Comparison of ENCODE assay signal across 8 cellular contexts in the genomic region with DNA sequence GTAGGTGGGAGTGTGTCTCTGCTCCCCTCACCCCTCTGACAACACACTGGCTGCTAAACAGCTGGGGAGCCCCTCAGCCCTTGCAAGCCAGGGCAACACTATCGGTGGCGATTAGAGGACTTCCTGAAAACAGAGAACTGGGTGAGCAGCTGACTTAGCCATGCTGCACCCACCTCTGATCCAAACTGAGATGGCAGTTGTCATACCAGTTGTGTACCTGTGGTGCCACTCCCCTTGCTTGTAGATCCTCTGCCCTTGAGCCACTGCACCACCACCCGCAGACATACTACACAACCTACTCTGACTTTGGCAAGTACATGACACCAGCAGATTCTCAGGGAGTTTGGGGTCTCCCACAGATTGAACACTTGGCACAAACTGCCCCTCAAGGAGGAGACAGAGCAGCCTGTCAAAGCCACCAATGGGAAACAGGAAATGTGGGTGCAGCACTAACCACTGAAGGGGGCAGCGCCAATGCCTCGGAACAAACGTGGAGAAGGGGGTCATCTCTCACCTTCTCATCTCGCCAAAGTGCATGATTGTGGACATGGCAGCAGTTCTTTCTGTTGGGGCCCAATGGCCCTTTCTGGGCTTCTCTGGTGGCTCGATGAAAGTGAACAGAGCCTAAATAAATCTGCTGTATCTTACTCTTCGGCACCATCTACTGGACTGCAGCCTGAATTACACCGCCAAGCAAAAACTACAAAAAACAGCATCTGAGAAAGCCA.
DNase-seq lines count a peak whose midpoint lies in the region; ATAC-seq and TF ChIP-seq lines count a peak whose summit lies in the region.

No MANE protein-coding gene starts in this region.

- 43% methylated on average over 7 of the region's 10 CpGs for WGBS in right lobe of liver (ENCODE audit: insufficient coverage, low coverage, low lambda C conversion rate, missing lambda C conversion rate)

- peak; percentile 0 for DNase-seq in NCI-H2107 treated with DMSO at 0.1 percent for 48 hours (lab: John Stamatoyannopoulos, UW; ENCODE audit: unreplicated experiment)
- no peak for DNase-seq in NCI-H2107 (lab: John Stamatoyannopoulos, UW)
- DNase-seq in H7: peak; percentile 48
- DNase-seq in OCI-M1 (lab: John Stamatoyannopoulos, UW): peak; percentile 69
- peak; percentile 61 for DNase-seq in MCF 10A (ENCODE audit: unreplicated experiment)
- DNase-seq in right lobe of liver: no peak
- no peak for DNase-seq in epidermal melanocyte (ENCODE audit: insufficient read length, low spot score)

- H3K27ac Mint-ChIP-seq in MCF 10A (ENCODE audit: low read depth, unreplicated experiment): no peak overlapping the region

- H3K27me3 ChIP-seq in H7 (ENCODE audit: control insufficient read depth, insufficient read depth, low read length): no peaks in the 10 kb centered on the region
- H3K27me3 ChIP-seq in right lobe of liver: no peaks in the 10 kb centered on the region

- no peaks in the 10 kb centered on the region for H3K27me3 Mint-ChIP-seq in MCF 10A (ENCODE audit: insufficient read depth, unreplicated experiment)

- no TSS peak for BruUV-seq in MCF 10A (replicated peaks; lab: Mats Ljungman, UMichigan)

- TF ChIP-seq POLR2A in right lobe of liver (IDR thresholded peaks at IDR 0.05): no peak

- ATAC-seq in right lobe of liver: peak; percentile 84 to 91 (median 88)
- ATAC-seq in HG02885 (IDR thresholded peaks at IDR 0.05; ENCODE audit: poor library complexity, unreplicated experiment): no peak

- intact Hi-C loops in MCF 10A (cut with micrococcal nuclease): no loop called here
- intact Hi-C loops in right lobe of liver (cut with DNase I): loop anchor here in 1 of 2 donors (10.0 kb wide), 1 partner anchor 568 kb away; no protein-coding TSS in a partner anchor

- POLR2A ChIA-PET in MCF 10A (lab: Yijun Ruan, JAX): no interaction called here

- no peak overlapping the region for H3K4me3 Mint-ChIP-seq in MCF 10A (ENCODE audit: unreplicated experiment)

- no peaks in the 10 kb centered on the region for H3K4me1 ChIP-seq in right lobe of liver

- H3K4me1 Mint-ChIP-seq in MCF 10A (ENCODE audit: insufficient read depth, unreplicated experiment): no peaks in the 10 kb centered on the region

- H3K36me3 ChIP-seq in H7 (replicated peaks; ENCODE audit: control insufficient read depth, insufficient read depth, low read length) (no peaks in the 10 kb centered on the region), right lobe of liver (no peaks in the 10 kb centered on the region)

- H3K9me3 Mint-ChIP-seq in MCF 10A (ENCODE audit: unreplicated experiment): no peaks in the 10 kb centered on the region

- H3K9me3 ChIP-seq in right lobe of liver: no peaks in the 10 kb centered on the region

- CTCF ChIA-PET in MCF 10A (lab: Yijun Ruan, JAX): interaction anchor here (0.6 to 6.1 kb wide), 22 partner anchors 10 to 1307 kb away, joined by 3 to 58 read pairs (median 4); partner anchors contain the start of gene CBR4

- H3K27ac ChIP-seq in right lobe of liver: no peak overlapping the region

- no peak overlapping the region for H3K4me3 ChIP-seq in H7 (ENCODE audit: insufficient read depth, low read depth, low read length)
- no peak overlapping the region for H3K4me3 ChIP-seq in right lobe of liver

- H3K36me3 Mint-ChIP-seq in MCF 10A (ENCODE audit: insufficient read depth, unreplicated experiment): no peaks in the 10 kb centered on the region

- TF ChIP-seq CTCF in MCF 10A (IDR thresholded peaks at IDR 0.05; ENCODE audit: unreplicated experiment) (peak; percentile 77), right lobe of liver (IDR thresholded peaks at IDR 0.05) (peak; percentile 56 to 82 (median 68))

Comparison
In these comparisons a context has a peak if more than half of its experiments do, and no peak if none do; other contexts are left out.
1. DNase-seq: peak in NCI-H2107 treated with DMSO at 0.1 percent for 48 hours (single experiment), H7 (single experiment), OCI-M1 (single experiment) and MCF 10A (single experiment); none in NCI-H2107 (single experiment), right lobe of liver (0 of 3) and epidermal melanocyte (single experiment).